In genomic region chr17:45155029-45155428, GRCh38 we compare ENCODE assay signal across 16 cellular contexts. TPM values are rescaled to one million over a fixed set of nuclear protein-coding genes. Genes with fewer than 3 reads are reported as not detected.
DNase-seq lines count a peak whose midpoint lies in the region; ATAC-seq and TF ChIP-seq lines count a peak whose summit lies in the region.
"Had no signal": no experiment of that assay in that cellular context is flagged by ENCODE, and none has a peak within 500 bp of the region (broad histone marks: within the 10 kb centered on the region; RNA-seq: fewer than 3 reads in every experiment).

No MANE protein-coding gene starts in this region.

- DNase-seq in Right ventricle myocardium superior (peak; percentile 3), left ventricle myocardium superior (no peak), RWPE1 (ENCODE audit: low spot score) (no peak), esophagus squamous epithelium (lab: John Stamatoyannopoulos, UW) (no peak), smooth muscle cell (lab: John Stamatoyannopoulos, UW; ENCODE audit: unreplicated experiment) (no peak), Calu3 (no peak), NOMO-1 (lab: John Stamatoyannopoulos, UW; ENCODE audit: unreplicated experiment in 2 of 2) (no peak), NCI-H2227 treated with DMSO at 0.1 percent for 48 hours (lab: John Stamatoyannopoulos, UW) (no peak)
- DNase-seq: activated CD8-positive, alpha-beta memory T cell treated with anti-CD3 and anti-CD28 coated beads for 24 hours; NCI-H1417 treated with DMSO at 0.1 percent for 48 hours; NCI-H69; nucleus accumbens had no signal

- H3K79me2 ChIP-seq in smooth muscle cell (ENCODE audit: low read depth) = peaks cover 58% of the 10 kb centered on the region

- peaks cover 71% of the 10 kb centered on the region for H4K20me1 ChIP-seq in smooth muscle cell (ENCODE audit: low read depth)

- peak overlapping the region; percentile 54 for H3K27ac ChIP-seq in RWPE1
- peak overlapping the region in 3 of 4 donors; percentile 41 to 62 (median 50) for H3K27ac ChIP-seq in esophagus squamous epithelium
- peak overlapping the region; percentile 55 for H3K27ac ChIP-seq in smooth muscle cell (ENCODE audit: low read depth)
- H3K27ac ChIP-seq: epithelial cell of prostate, thoracic aorta had no signal

- H3K4me2 ChIP-seq in smooth muscle cell = no peak overlapping the region

- H3K4me3 Mint-ChIP-seq in Calu3 (ENCODE audit: low read depth, unreplicated experiment) = no peak overlapping the region
- H3K4me3 Mint-ChIP-seq: WTC11 had no signal

- H3K27ac Mint-ChIP-seq in Calu3 (ENCODE audit: unreplicated experiment) = no peak overlapping the region
- H3K27ac Mint-ChIP-seq: WTC11 had no signal

- no peaks in the 10 kb centered on the region for H3K9me3 ChIP-seq in esophagus squamous epithelium
- no peaks in the 10 kb centered on the region for H3K9me3 ChIP-seq in smooth muscle cell (replicated peaks; ENCODE audit: low read depth)
- H3K9me3 ChIP-seq: gastroesophageal sphincter, thoracic aorta had no signal

- POLR2A ChIA-PET in RWPE1 (lab: Yijun Ruan, JAX; ENCODE audit: low non-redundant PET) = interaction anchor here (0.5 to 1.5 kb wide), 8 partner anchors 17 to 170 kb away, joined by 3 to 10 read pairs (median 5); no protein-coding TSS in a partner anchor

- H3K27me3 ChIP-seq in esophagus squamous epithelium (no peaks in the 10 kb centered on the region), smooth muscle cell (ENCODE audit: low read depth) (no peaks in the 10 kb centered on the region)
- H3K27me3 ChIP-seq: gastroesophageal sphincter had no signal

- CTCF ChIA-PET in RWPE1 (lab: Yijun Ruan, JAX) (interaction anchor here (1.4 kb wide), 1 partner anchor 22 kb away, joined by 8 read pairs; no protein-coding TSS in a partner anchor), Calu3 (lab: Charles Lee) (interaction anchor here (0.6 to 1.9 kb wide), 8 partner anchors 18 to 264 kb away, joined by 4 to 11 read pairs (median 8); partner anchors contain the start of gene ACBD4)

- no peak for ATAC-seq in Right ventricle myocardium superior (ENCODE audit: poor library complexity)
- no peak for ATAC-seq in left ventricle myocardium superior
- ATAC-seq: gastroesophageal sphincter, WTC11 had no signal

- peaks cover 35% of the 10 kb centered on the region for H3F3A ChIP-seq in smooth muscle cell (ENCODE audit: low read depth)

- no TSS peak for BruUV-seq in Calu3 (replicated peaks; lab: Mats Ljungman, UMichigan)

- H3K27me3 Mint-ChIP-seq in Calu3 (ENCODE audit: unreplicated experiment) = no peaks in the 10 kb centered on the region

- WGBS in esophagus squamous epithelium, 2 donors = 58 to 74% methylated on average over 4 of the region's 4 CpGs
- 93% methylated on average over 4 of the region's 4 CpGs for WGBS in smooth muscle cell (ENCODE audit: low lambda C conversion rate)

- H2AFZ ChIP-seq in smooth muscle cell (ENCODE audit: low read depth) = no peak overlapping the region

- H3K36me3 Mint-ChIP-seq in Calu3 (ENCODE audit: insufficient read depth, unreplicated experiment) = peaks cover 67% of the 10 kb centered on the region

- no peaks in the 10 kb centered on the region for H3K9me3 Mint-ChIP-seq in Calu3 (ENCODE audit: low read depth, unreplicated experiment)
- H3K9me3 Mint-ChIP-seq: WTC11 had no signal

- TF ChIP-seq CTCF in RWPE1 (conservative IDR thresholded peaks at IDR 0.05; ENCODE audit: low read depth) (no peak), esophagus squamous epithelium (IDR thresholded peaks at IDR 0.05) (no peak), smooth muscle cell (IDR thresholded peaks at IDR 0.05; ENCODE audit: borderline replicate concordance, insufficient read depth, poor library complexity, severe bottlenecking) (no peak), Calu3 (IDR thresholded peaks at IDR 0.05; ENCODE audit: unreplicated experiment) (no peak)

- no peak for TF ChIP-seq POLR2A in esophagus squamous epithelium (IDR thresholded peaks at IDR 0.05)

- peaks cover 47% of the 10 kb centered on the region for H3K4me1 Mint-ChIP-seq in Calu3 (ENCODE audit: low read depth, unreplicated experiment)

- H3K36me3 ChIP-seq in esophagus squamous epithelium (peaks cover 0 to 5% (median 0%) of the 10 kb centered on the region in 3 donors), smooth muscle cell (ENCODE audit: low read depth) (no peaks in the 10 kb centered on the region)
- H3K36me3 ChIP-seq: gastroesophageal sphincter, thoracic aorta had no signal

- no peak overlapping the region for H3K4me3 ChIP-seq in esophagus squamous epithelium
- no peak overlapping the region for H3K4me3 ChIP-seq in smooth muscle cell
- H3K4me3 ChIP-seq: gastroesophageal sphincter, thoracic aorta had no signal

- H3K4me1 ChIP-seq in esophagus squamous epithelium = peaks cover 29 to 91% (median 56%) of the 10 kb centered on the region in 3 donors
- H3K4me1 ChIP-seq in smooth muscle cell (ENCODE audit: low read depth) = peaks cover 26% of the 10 kb centered on the region

- intact Hi-C loops in Right ventricle myocardium superior (cut with DNase I) (no loop called here), left ventricle myocardium superior (cut with micrococcal nuclease) (no loop called here), esophagus squamous epithelium (cut with DNase I) (no loop called here), Calu3 (cut with micrococcal nuclease; ENCODE audit: unreplicated experiment) (no loop called here)

- H3K9ac ChIP-seq in smooth muscle cell (ENCODE audit: low read depth) = no peak overlapping the region

RNA-seq across cellular contexts. Expression of gene HEXIM2, which starts 6.6 kb away (rescaled TPM):
- 8.0 TPM for total RNA-seq in Right ventricle myocardium superior
- total RNA-seq in left ventricle myocardium superior = 8.9 TPM
- 1 to 10 TPM; 1.7 to 9.0 (median 4.9) TPM for total RNA-seq in esophagus squamous epithelium
- 3.4 TPM in 2 replicates for total RNA-seq in smooth muscle cell
- polyA plus RNA-seq in smooth muscle cell = 6.1 and 6.8 TPM in 2 replicates
- total RNA-seq in Calu3 (2022) = 16.3 and 17.1 TPM in 2 replicates

RNA-seq across cellular contexts. Expression of gene HEXIM1, which starts 6.8 kb away (rescaled TPM):
- total RNA-seq in Right ventricle myocardium superior = 31.2 TPM
- total RNA-seq in left ventricle myocardium superior = 35.1 TPM
- 10 to 100 TPM; 19.8 to 28.4 (median 25.3) TPM for total RNA-seq in esophagus squamous epithelium
- total RNA-seq in smooth muscle cell = 9.3 and 13.7 TPM in 2 replicates
- 9.4 TPM in 2 replicates for polyA plus RNA-seq in smooth muscle cell
- total RNA-seq in Calu3 (2022) = 57.2 and 64.7 TPM in 2 replicates

RNA-seq across cellular contexts. Expression of gene ACBD4, which starts 19.5 kb away (rescaled TPM):
- 8.0 TPM for total RNA-seq in Right ventricle myocardium superior
- 7.7 TPM for total RNA-seq in left ventricle myocardium superior
- total RNA-seq in esophagus squamous epithelium = 1 to 10 TPM; 1.7 to 6.9 (median 4.5) TPM
- 0.49 and 4.6 TPM in 2 replicates for total RNA-seq in smooth muscle cell
- polyA plus RNA-seq in smooth muscle cell = 5.0 and 5.9 TPM in 2 replicates
- total RNA-seq in Calu3 (2022) = 21.8 and 23.2 TPM in 2 replicates

RNA-seq across cellular contexts. Expression of gene PLCD3, which starts 22.7 kb away (rescaled TPM):
- 201 TPM for total RNA-seq in Right ventricle myocardium superior
- total RNA-seq in left ventricle myocardium superior = 281 TPM
- total RNA-seq in esophagus squamous epithelium = 100 to 1,000 TPM in 1 of 4 donors, 10 to 100 TPM in 3; 16.3 to 105 (median 20.5) TPM
- 24.0 and 43.3 TPM in 2 replicates for total RNA-seq in smooth muscle cell
- 33.4 and 33.7 TPM in 2 replicates for polyA plus RNA-seq in smooth muscle cell
- total RNA-seq in Calu3 (2022) = 34.4 and 64.3 TPM in 2 replicates
